In the genomic region with DNA sequence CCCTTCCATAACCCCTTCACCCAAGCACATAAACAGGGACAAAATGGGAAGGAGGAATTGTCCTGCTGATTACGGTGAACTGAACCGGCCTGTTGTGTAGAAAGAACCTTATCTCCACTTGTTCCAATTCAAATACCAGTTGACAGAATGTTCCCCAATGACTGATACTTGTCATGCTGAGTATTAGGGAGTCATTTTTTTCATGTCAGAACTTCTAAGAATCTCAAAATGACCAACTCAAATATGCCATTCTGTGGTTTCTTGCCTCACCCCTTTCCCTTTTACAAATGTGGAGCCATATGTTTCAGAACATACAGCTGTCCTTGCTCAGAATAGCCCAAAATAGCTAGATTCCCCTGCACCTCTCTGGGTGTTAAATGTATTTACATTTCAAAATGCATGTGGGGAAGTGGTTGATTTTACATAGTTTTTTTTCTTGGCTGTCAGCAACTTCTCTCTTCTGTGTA, we compare ENCODE assay signal across 10 cellular contexts.
DNase-seq lines count a peak whose midpoint lies in the region; ATAC-seq and TF ChIP-seq lines count a peak whose summit lies in the region.
"Had no signal": no experiment of that assay in that cellular context is flagged by ENCODE, and none has a peak within 500 bp of the region (broad histone marks: within the 10 kb centered on the region; RNA-seq: fewer than 3 reads in every experiment).

No MANE protein-coding gene starts in this region.

- in situ Hi-C loops in astrocyte of the spinal cord (cut with HindIII; ENCODE audit: low sequenced_read_pairs): no loop called here

- intact Hi-C loops in activated T-helper 2 cell treated with anti-CD3 and anti-CD28 coated beads, Interferon-gamma antibody, Interleukin-2, Interleukin-4, amounts not matched to agents 10 μg/mL and 5 μg/mL and 100 μg/mL, durations not matched to agents 14 hours and 24 hours and 36 hours (cut with micrococcal nuclease): no loop called here

- peak; percentile 21 to 49 for ATAC-seq in activated CD4-positive, CD25-positive, alpha-beta regulatory T cell treated with anti-CD3 and anti-CD28 coated beads, Interleukin-2, amount 50 U/mL, for 24 hours
- ATAC-seq in HG03108 (IDR thresholded peaks at IDR 0.05; ENCODE audit: unreplicated experiment): peak; percentile 49
- ATAC-seq in stimulated activated memory B cell treated with anti-CD40 and anti-IgM and Interleukin-4, amounts not matched to agents 10 μg/mL and 1 μg/mL and 100 μg/mL, for 72 hours: peak; percentile 70
- ATAC-seq: gastrocnemius medialis had no signal

- TF ChIP-seq CTCF in astrocyte of the spinal cord (IDR thresholded peaks at IDR 0.05; ENCODE audit: low read depth, low read length): no peak

- no peak for DNase-seq in activated CD4-positive, CD25-positive, alpha-beta regulatory T cell (lab: John Stamatoyannopoulos, UW)
- peak; percentile 14 for DNase-seq in astrocyte of the spinal cord (ENCODE audit: low read depth, low spot score)
- DNase-seq in dermis blood vessel endothelial cell: no peak
- no peak for DNase-seq in activated T-helper 2 cell treated with anti-CD3 and anti-CD28 coated beads, Interferon-gamma antibody, Interleukin-2, Interleukin-4, amounts not matched to agents 10 μg/mL and 5 μg/mL and 100 μg/mL, durations not matched to agents 14 hours and 24 hours and 36 hours (ENCODE audit: low spot score)
- no peak for DNase-seq in globus pallidus (ENCODE audit: low spot score)
- DNase-seq: activated T-cell treated with anti-CD3 and anti-CD28 coated beads, Interleukin-2, amount 50 U/mL, for 4 hours; gastrocnemius medialis had no signal

- H3K9me3 Mint-ChIP-seq in stimulated activated memory B cell treated with anti-CD40 and anti-IgM and Interleukin-4, amounts not matched to agents 10 μg/mL and 1 μg/mL and 100 μg/mL, for 72 hours: peaks cover 4% of the 10 kb centered on the region
- H3K9me3 Mint-ChIP-seq in activated T-helper 2 cell treated with anti-CD3 and anti-CD28 coated beads, Interferon-gamma antibody, Interleukin-2, Interleukin-4, amounts not matched to agents 10 μg/mL and 5 μg/mL and 100 μg/mL, durations not matched to agents 14 hours and 24 hours and 36 hours: peaks cover 8% of the 10 kb centered on the region

- H3K4me3 Mint-ChIP-seq in stimulated activated memory B cell treated with anti-CD40 and anti-IgM and Interleukin-4, amounts not matched to agents 10 μg/mL and 1 μg/mL and 100 μg/mL, for 72 hours: no peak overlapping the region
- H3K4me3 Mint-ChIP-seq in activated T-helper 2 cell treated with anti-CD3 and anti-CD28 coated beads, Interferon-gamma antibody, Interleukin-2, Interleukin-4, amounts not matched to agents 10 μg/mL and 5 μg/mL and 100 μg/mL, durations not matched to agents 14 hours and 24 hours and 36 hours (ENCODE audit: low read depth): no peak overlapping the region
- H3K4me3 Mint-ChIP-seq: activated T-cell treated with anti-CD3 and anti-CD28 coated beads, Interleukin-2, amount 50 U/mL, for 4 hours had no signal

- H3K4me1 Mint-ChIP-seq in stimulated activated memory B cell treated with anti-CD40 and anti-IgM and Interleukin-4, amounts not matched to agents 10 μg/mL and 1 μg/mL and 100 μg/mL, for 72 hours: peaks cover 54% of the 10 kb centered on the region
- H3K4me1 Mint-ChIP-seq in activated T-helper 2 cell treated with anti-CD3 and anti-CD28 coated beads, Interferon-gamma antibody, Interleukin-2, Interleukin-4, amounts not matched to agents 10 μg/mL and 5 μg/mL and 100 μg/mL, durations not matched to agents 14 hours and 24 hours and 36 hours (ENCODE audit: low read depth): peaks cover 36% of the 10 kb centered on the region

- H3K27ac Mint-ChIP-seq in stimulated activated memory B cell treated with anti-CD40 and anti-IgM and Interleukin-4, amounts not matched to agents 10 μg/mL and 1 μg/mL and 100 μg/mL, for 72 hours: peak overlapping the region; percentile 35
- no peak overlapping the region for H3K27ac Mint-ChIP-seq in activated T-helper 2 cell treated with anti-CD3 and anti-CD28 coated beads, Interferon-gamma antibody, Interleukin-2, Interleukin-4, amounts not matched to agents 10 μg/mL and 5 μg/mL and 100 μg/mL, durations not matched to agents 14 hours and 24 hours and 36 hours

- H3K27me3 Mint-ChIP-seq in stimulated activated memory B cell treated with anti-CD40 and anti-IgM and Interleukin-4, amounts not matched to agents 10 μg/mL and 1 μg/mL and 100 μg/mL, for 72 hours: no peaks in the 10 kb centered on the region
- H3K27me3 Mint-ChIP-seq in activated T-helper 2 cell treated with anti-CD3 and anti-CD28 coated beads, Interferon-gamma antibody, Interleukin-2, Interleukin-4, amounts not matched to agents 10 μg/mL and 5 μg/mL and 100 μg/mL, durations not matched to agents 14 hours and 24 hours and 36 hours (ENCODE audit: low read depth): no peaks in the 10 kb centered on the region

- no peaks in the 10 kb centered on the region for H3K36me3 Mint-ChIP-seq in stimulated activated memory B cell treated with anti-CD40 and anti-IgM and Interleukin-4, amounts not matched to agents 10 μg/mL and 1 μg/mL and 100 μg/mL, for 72 hours
- peaks cover 4% of the 10 kb centered on the region for H3K36me3 Mint-ChIP-seq in activated T-helper 2 cell treated with anti-CD3 and anti-CD28 coated beads, Interferon-gamma antibody, Interleukin-2, Interleukin-4, amounts not matched to agents 10 μg/mL and 5 μg/mL and 100 μg/mL, durations not matched to agents 14 hours and 24 hours and 36 hours (ENCODE audit: low read depth)

- no peak overlapping the region for H3K4me3 ChIP-seq in astrocyte of the spinal cord (ENCODE audit: low read depth, low read length)
- H3K4me3 ChIP-seq: gastrocnemius medialis had no signal
